Comparison of ENCODE assay signal across 21 cellular contexts in the genomic region with DNA sequence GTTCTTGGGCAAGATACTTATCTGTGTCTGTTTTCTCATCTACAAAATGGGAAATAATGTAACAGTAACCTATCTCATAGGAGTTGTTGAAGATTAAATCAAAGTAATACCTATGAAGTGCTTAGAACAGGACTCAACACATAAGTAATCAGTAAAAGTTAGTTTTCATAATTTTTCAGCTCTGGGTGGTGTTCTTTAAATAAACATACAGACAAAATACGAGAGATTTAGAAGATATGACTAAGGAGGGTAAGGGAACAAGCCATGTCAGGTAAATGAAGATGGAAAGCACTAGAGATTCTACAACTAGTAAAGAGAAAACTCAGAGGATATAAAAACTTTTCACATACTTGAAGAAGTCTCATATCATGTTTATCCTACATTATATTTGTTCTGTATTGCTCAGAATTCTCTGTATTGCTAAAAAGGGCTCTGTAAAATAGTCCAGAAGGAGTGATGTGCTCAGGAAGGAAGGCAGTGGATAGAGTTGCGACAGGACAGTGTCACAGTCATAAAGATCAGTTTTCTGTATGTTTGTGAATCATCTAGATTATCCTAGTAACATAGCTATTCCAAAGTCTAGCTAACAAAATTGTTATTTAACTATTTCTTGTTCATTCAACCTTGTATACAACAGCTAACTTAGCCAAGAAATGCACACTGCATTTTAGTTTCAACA.
"Had no signal": no experiment of that assay in that cellular context is flagged by ENCODE, and none has a peak within 500 bp of the region (broad histone marks: within the 10 kb centered on the region; RNA-seq: fewer than 3 reads in every experiment).

No MANE protein-coding gene starts in this region.

- H3K4me3 Mint-ChIP-seq: activated CD4-positive, alpha-beta T cell treated with anti-CD3 and anti-CD28 coated beads, Interleukin-2, amount 10 ng/mL, durations not matched to agents 24 days and 14 days; activated CD8-positive, alpha-beta T cell treated with anti-CD3 and anti-CD28 coated beads for 36 hours; nephron progenitor cell; T-cell had no signal

- H3K9me3 ChIP-seq: esophagus muscularis mucosa, lower lobe of right lung, sigmoid colon had no signal

- H3K36me3 ChIP-seq: brain microvascular endothelial cell had no signal

- H3K27me3 Mint-ChIP-seq: activated CD4-positive, alpha-beta T cell treated with anti-CD3 and anti-CD28 coated beads, Interleukin-2, amount 10 ng/mL, durations not matched to agents 24 days and 14 days; activated CD8-positive, alpha-beta T cell treated with anti-CD3 and anti-CD28 coated beads for 36 hours; T-cell had no signal

- H3K4me1 ChIP-seq: esophagus muscularis mucosa, lower lobe of right lung, sigmoid colon had no signal

- H3K27ac ChIP-seq: brain microvascular endothelial cell, coronary artery, esophagus muscularis mucosa, hepatocyte, lower lobe of right lung, sigmoid colon had no signal

- H3K9me3 Mint-ChIP-seq: activated CD4-positive, alpha-beta T cell treated with anti-CD3 and anti-CD28 coated beads, Interleukin-2, amount 10 ng/mL, durations not matched to agents 24 days and 14 days; activated CD8-positive, alpha-beta T cell treated with anti-CD3 and anti-CD28 coated beads for 36 hours; nephron progenitor cell; T-cell had no signal

- H3K27ac Mint-ChIP-seq: activated CD4-positive, alpha-beta T cell treated with anti-CD3 and anti-CD28 coated beads, Interleukin-2, amount 10 ng/mL, durations not matched to agents 24 days and 14 days; activated CD8-positive, alpha-beta T cell treated with anti-CD3 and anti-CD28 coated beads for 36 hours; nephron progenitor cell; T-cell had no signal

- H3K4me3 ChIP-seq: coronary artery, esophagus muscularis mucosa, hepatocyte, lower lobe of right lung, sigmoid colon had no signal

- DNase-seq: activated CD4-positive, alpha-beta T cell treated with anti-CD3 and anti-CD28 coated beads, Interleukin-2, amount 10 ng/mL, durations not matched to agents 24 days and 14 days; activated CD4-positive, CD25-positive, alpha-beta regulatory T cell; activated CD8-positive, alpha-beta T cell treated with anti-CD3 and anti-CD28 coated beads for 36 hours; activated effector memory CD4-positive, alpha-beta T cell treated with Interleukin-2 at 50 U/mL for 16 hours; activated naive CD4-positive, alpha-beta T cell treated with anti-CD3 and anti-CD28 coated beads, Interleukin-2, amount 50 U/mL, for 16 hours; activated T-cell treated with anti-CD3 and anti-CD28 coated beads, Interleukin-2, amount 50 U/mL, for 1 hour; aorta; brain microvascular endothelial cell; effector CD4-positive, alpha-beta T cell; lower lobe of right lung; nephron progenitor cell; occipital lobe; posterior cingulate gyrus; sigmoid colon; stimulated activated CD8-positive, alpha-beta memory T cell treated with anti-CD3 and anti-CD28 coated beads, Interleukin-4, amount 100 ng/mL, for 48 hours; stimulated activated naive CD4-positive, alpha-beta T cell; T-cell; T-helper 9 cell had no signal

- H3K4me1 Mint-ChIP-seq: activated CD4-positive, alpha-beta T cell treated with anti-CD3 and anti-CD28 coated beads, Interleukin-2, amount 10 ng/mL, durations not matched to agents 24 days and 14 days; nephron progenitor cell; T-cell had no signal

- ATAC-seq: activated CD8-positive, alpha-beta T cell treated with anti-CD3 and anti-CD28 coated beads for 36 hours; lower lobe of right lung; T-cell had no signal

- H3K27me3 ChIP-seq: brain microvascular endothelial cell, esophagus muscularis mucosa, hepatocyte, sigmoid colon had no signal
